18 cellular contexts compared by ENCODE assay signal in genomic region chr14:84622357-84622756, GRCh38.
DNase-seq lines count a peak whose midpoint lies in the region; ATAC-seq, FAIRE-seq and TF ChIP-seq lines count a peak whose summit lies in the region.
"Had no signal": no experiment of that assay in that cellular context is flagged by ENCODE, and none has a peak within 500 bp of the region (broad histone marks: within the 10 kb centered on the region; RNA-seq: fewer than 3 reads in every experiment).

No MANE protein-coding gene starts in this region.

- no peak overlapping the region for H3K23ac ChIP-seq in mesendoderm (ENCODE audit: low read length)

- H4K8ac ChIP-seq in mesendoderm (ENCODE audit: low read depth, low read length): no peak overlapping the region

- no peak overlapping the region for H3K4ac ChIP-seq in mesendoderm (ENCODE audit: low read depth, low read length)

- no peak overlapping the region for H3K56ac ChIP-seq in mesendoderm (ENCODE audit: low read length)

- H3K36me3 Mint-ChIP-seq in progenitor cell of endocrine pancreas (ENCODE audit: insufficient read depth): no peaks in the 10 kb centered on the region

- peaks cover 8% of the 10 kb centered on the region for H3K4me1 Mint-ChIP-seq in progenitor cell of endocrine pancreas (ENCODE audit: low read depth)

- H2BK15ac ChIP-seq in mesendoderm (replicated peaks; ENCODE audit: low read depth): no peak overlapping the region

- intact Hi-C loops in pancreas (cut with DNase I): no loop called here

- H3K36me3 ChIP-seq in SJCRH30: no peaks in the 10 kb centered on the region
- no peaks in the 10 kb centered on the region for H3K36me3 ChIP-seq in mesendoderm (ENCODE audit: control insufficient read depth, insufficient read depth, low read length)
- H3K36me3 ChIP-seq in pancreas: no peaks in the 10 kb centered on the region

- no CpG with 5 or more reads among the region's 3 CpGs for WGBS in mesendoderm (ENCODE audit: extremely low coverage, insufficient coverage, low lambda C conversion rate)
- WGBS in pancreas, 2 donors: 68 to 82% methylated on average over 3 of the region's 3 CpGs

- FAIRE-seq in pancreas (lab: Jason Lieb, UNC): no peak
- FAIRE-seq: A549, K562 had no signal

- H4K5ac ChIP-seq in mesendoderm (ENCODE audit: low read length): peak overlapping the region; percentile 62

- no peak overlapping the region for H3K9ac ChIP-seq in mesendoderm (ENCODE audit: low read length)

- no peak overlapping the region for H3K4me2 ChIP-seq in mesendoderm (ENCODE audit: low read length)
- H3K4me2 ChIP-seq: A549 had no signal

- no peaks in the 10 kb centered on the region for H3K79me2 ChIP-seq in mesendoderm (ENCODE audit: control insufficient read depth, insufficient read depth, low read length)

- H3K27ac Mint-ChIP-seq in progenitor cell of endocrine pancreas: no peak overlapping the region
- H3K27ac Mint-ChIP-seq: CD4-positive, alpha-beta T cell; H9 had no signal

- no peaks in the 10 kb centered on the region for H3K27me3 Mint-ChIP-seq in progenitor cell of endocrine pancreas
- H3K27me3 Mint-ChIP-seq: CD4-positive, alpha-beta T cell had no signal

- H3K4me3 ChIP-seq in SJCRH30: no peak overlapping the region
- no peak overlapping the region for H3K4me3 ChIP-seq in mesendoderm (ENCODE audit: low read length)
- H3K4me3 ChIP-seq in pancreas: no peak overlapping the region
- H3K4me3 ChIP-seq: A549, K562 had no signal

- no peak overlapping the region for H3K18ac ChIP-seq in mesendoderm (ENCODE audit: low read length)

- no peak overlapping the region for H2AK5ac ChIP-seq in mesendoderm (ENCODE audit: low read length)

- H3K4me3 Mint-ChIP-seq in progenitor cell of endocrine pancreas (ENCODE audit: low read depth): no peak overlapping the region
- H3K4me3 Mint-ChIP-seq: CD4-positive, alpha-beta T cell; H9 had no signal

- no peak overlapping the region for H2BK5ac ChIP-seq in mesendoderm (ENCODE audit: low read length)

- peaks cover 26% of the 10 kb centered on the region for H3K4me1 ChIP-seq in SJCRH30
- no peaks in the 10 kb centered on the region for H3K4me1 ChIP-seq in mesendoderm (ENCODE audit: control insufficient read depth, low read depth, low read length)
- H3K4me1 ChIP-seq in pancreas: no peaks in the 10 kb centered on the region
- H3K4me1 ChIP-seq: A549 had no signal

- no peak overlapping the region for H2BK120ac ChIP-seq in mesendoderm (ENCODE audit: low read depth, low read length)

- H3K79me1 ChIP-seq in mesendoderm (ENCODE audit: low read length): no peaks in the 10 kb centered on the region

- ATAC-seq in pancreas (no peak), HG03025 (IDR thresholded peaks at IDR 0.05; ENCODE audit: low FRiP score, unreplicated experiment) (no peak), HG02938 (IDR thresholded peaks at IDR 0.05; ENCODE audit: unreplicated experiment) (no peak)
- ATAC-seq: A549, K562 had no signal

- no peak for TF ChIP-seq CTCF in pancreas (IDR thresholded peaks at IDR 0.05)
- no peak for TF ChIP-seq CTCF in progenitor cell of endocrine pancreas (IDR thresholded peaks at IDR 0.05; ENCODE audit: unreplicated experiment)

- peaks cover 4% of the 10 kb centered on the region for H3K9me3 Mint-ChIP-seq in progenitor cell of endocrine pancreas (ENCODE audit: low read depth)
- H3K9me3 Mint-ChIP-seq: H9 had no signal

- DNase-seq in ELF-1 (ENCODE audit: low read depth, low spot score) (peak; percentile 1), SJCRH30 (peak; percentile 46 to 89), dermis blood vessel endothelial cell (peak; percentile 63), mesendoderm (no peak), pancreas (no peak), progenitor cell of endocrine pancreas (ENCODE audit: low spot score, unreplicated experiment) (no peak)
- DNase-seq: CD4-positive, alpha-beta T cell; H9; NCI-H1092 treated with DMSO at 0.1 percent for 48 hours; NCI-H146; NCI-H2029 treated with DMSO at 0.1 percent for 48 hours; NCI-H510A; NCI-H82; SHP77 had no signal

- H3K27me3 ChIP-seq in SJCRH30 (no peaks in the 10 kb centered on the region), mesendoderm (ENCODE audit: insufficient read depth, low read length, poor library complexity) (no peaks in the 10 kb centered on the region), pancreas (no peaks in the 10 kb centered on the region)

- H3K9me3 ChIP-seq in SJCRH30 (replicated peaks): no peaks in the 10 kb centered on the region; the same call in 1 of the 2 replicates
- H3K9me3 ChIP-seq in pancreas: no peaks in the 10 kb centered on the region
- H3K9me3 ChIP-seq: A549 had no signal

- H3K27ac ChIP-seq in SJCRH30 (peak overlapping the region; percentile 54), mesendoderm (ENCODE audit: low read depth, low read length) (no peak overlapping the region), pancreas (no peak overlapping the region)
- H3K27ac ChIP-seq: A549 had no signal

Comparison
In these comparisons a context has a peak if more than half of its experiments do, and no peak if none do; other contexts are left out.
1. DNase-seq: peak in ELF-1 (single experiment), SJCRH30 (2 of 2) and dermis blood vessel endothelial cell (single experiment); none in mesendoderm (single experiment), pancreas (0 of 6) and progenitor cell of endocrine pancreas (single experiment).